8 cellular contexts compared by ENCODE assay signal in genomic region chr6:35297541-35298481, GRCh38. TPM values are rescaled to one million over a fixed set of nuclear protein-coding genes. Genes with fewer than 3 reads are reported as not detected.
DNase-seq lines count a peak whose midpoint lies in the region; ATAC-seq and TF ChIP-seq lines count a peak whose summit lies in the region.

Gene DEF6, plus strand, starts transcription at chr6:35297818. Its CDS starts 39 bp downstream, at chr6:35297857.

- peak; percentile 61 for TF ChIP-seq RAD21 in neural cell (conservative IDR thresholded peaks at IDR 0.05)

- H3K9ac ChIP-seq in neural cell (ENCODE audit: low read length): no peak within 1 kb of the TSS

- H3K4me2 ChIP-seq in neural cell (ENCODE audit: low read length): no peak within 1 kb of the TSS

- WGBS in stomach, 5 donors: 8 to 17% (median 15%) methylated on average over 34 to 36 of the region's 36 CpGs

- peaks cover 12 to 60% (median 38%) of the 10 kb centered on the region in 4 donors for H3K4me1 ChIP-seq in stomach

- no peak for TF ChIP-seq EP300 in neural cell (conservative IDR thresholded peaks at IDR 0.05; ENCODE audit: poor library complexity, severe bottlenecking)
- no peak for TF ChIP-seq EP300 in stomach (IDR thresholded peaks at IDR 0.05)

- H4K20me1 ChIP-seq in neural cell (ENCODE audit: insufficient read depth): no peaks in the 10 kb centered on the region

- TF ChIP-seq POLR2A in stomach (IDR thresholded peaks at IDR 0.05): no peak

- no peaks in the 10 kb centered on the region for H3F3A ChIP-seq in neural cell (ENCODE audit: insufficient read depth, low read length, poor library complexity, severe bottlenecking)

- H3K4me1 Mint-ChIP-seq in activated T-cell treated with anti-CD3 and anti-CD28 coated beads, Interleukin-2, amount 50 U/mL, for 4 hours (ENCODE audit: low read depth): peaks cover 50% of the 10 kb centered on the region

- TF ChIP-seq CTCF in fibroblast of mammary gland (conservative IDR thresholded peaks at IDR 0.05; ENCODE audit: control insufficient read depth, insufficient read depth, low read depth, low read length) (peak; percentile 53), neural cell (IDR thresholded peaks at IDR 0.05; ENCODE audit: poor library complexity, severe bottlenecking) (peak; percentile 54), stomach (IDR thresholded peaks at IDR 0.05) (peak in 5 of 7 experiments; percentile 54 to 96 (median 76))

- peak; percentile 58 for ATAC-seq in GM21367 (IDR thresholded peaks at IDR 0.05; ENCODE audit: unreplicated experiment)
- peak; percentile 87 to 91 for ATAC-seq in activated T-cell treated with anti-CD3 and anti-CD28 coated beads, Interleukin-2, amount 50 U/mL, for 4 hours

- H3K27me3 ChIP-seq in neural cell (ENCODE audit: insufficient read depth, low read depth, low read length) (no peaks in the 10 kb centered on the region), stomach (no peaks in the 10 kb centered on the region)

- DNase-seq in D341Med (ENCODE audit: low spot score) (peak; percentile 64), HuH-7 (ENCODE audit: low spot score) (peak; percentile 87), OCI-M2 (lab: John Stamatoyannopoulos, UW; ENCODE audit: unreplicated experiment) (peak; percentile 74), fibroblast of mammary gland (ENCODE audit: low read depth) (peak; percentile 73), stomach (peak; percentile 92)
- DNase-seq in activated T-cell treated with anti-CD3 and anti-CD28 coated beads, Interleukin-2, amount 50 U/mL, for 4 hours: peak; percentile 85

- no peak within 1 kb of the TSS for H2AFZ ChIP-seq in neural cell (ENCODE audit: low read depth, low read length)

- H3K27me3 Mint-ChIP-seq in activated T-cell treated with anti-CD3 and anti-CD28 coated beads, Interleukin-2, amount 50 U/mL, for 4 hours (ENCODE audit: low read depth): no peaks in the 10 kb centered on the region

- no peaks in the 10 kb centered on the region for H3K9me3 Mint-ChIP-seq in activated T-cell treated with anti-CD3 and anti-CD28 coated beads, Interleukin-2, amount 50 U/mL, for 4 hours

- H3K4me3 ChIP-seq in fibroblast of mammary gland (ENCODE audit: control insufficient read depth, low read depth, low read length): peak within 1 kb of the TSS; percentile 21
- H3K4me3 ChIP-seq in neural cell (ENCODE audit: low read length): no peak within 1 kb of the TSS
- H3K4me3 ChIP-seq in stomach: peak within 1 kb of the TSS; percentile 47 to 56 (median 52)

- intact Hi-C loops in stomach (cut with DNase I; ENCODE audit: low total_unique reads): loop anchor here (5.0 kb wide), 1 partner anchor 154 kb away; the partner anchor contains the start of gene FANCE

- peak within 1 kb of the TSS; percentile 85 for H3K4me3 Mint-ChIP-seq in activated T-cell treated with anti-CD3 and anti-CD28 coated beads, Interleukin-2, amount 50 U/mL, for 4 hours

- H3K36me3 ChIP-seq in neural cell (ENCODE audit: insufficient read depth, low read length) (no peaks in the 10 kb centered on the region), stomach (peaks cover 16 to 39% (median 32%) of the 10 kb centered on the region in 4 donors)

- H3K27ac ChIP-seq in neural cell (ENCODE audit: low read length) (no peak within 1 kb of the TSS), stomach (peak within 1 kb of the TSS; percentile 81 to 90 (median 82))

- H3K36me3 Mint-ChIP-seq in activated T-cell treated with anti-CD3 and anti-CD28 coated beads, Interleukin-2, amount 50 U/mL, for 4 hours (ENCODE audit: insufficient read depth): peaks cover 6% of the 10 kb centered on the region

- H3K9me3 ChIP-seq in neural cell (ENCODE audit: low read length) (no peaks in the 10 kb centered on the region), stomach (no peaks in the 10 kb centered on the region)

- H3K79me2 ChIP-seq in neural cell (replicated peaks; ENCODE audit: insufficient read depth, low read length): no peaks in the 10 kb centered on the region

- no peaks in the 10 kb centered on the region for H3K9me2 ChIP-seq in neural cell (ENCODE audit: insufficient read depth, low read length)

TF ChIP-seq in neural cell, 6 proteins besides CTCF, POLR2A, EP300 and RAD21:
- no peak for TF ChIP-seq MXI1 (conservative IDR thresholded peaks at IDR 0.05; ENCODE audit: poor library complexity, severe bottlenecking)
- peak; percentile 51 for TF ChIP-seq SMC3 (conservative IDR thresholded peaks at IDR 0.05; ENCODE audit: poor library complexity)
- no peak for TF ChIP-seq TAF1 (IDR thresholded peaks at IDR 0.05; ENCODE audit: low read depth)

RNA-seq across cellular contexts. Expression of gene DEF6, which starts in this region (rescaled TPM):
- 10 to 100 TPM; 63.0 to 72.7 (median 68.9) TPM for total RNA-seq in activated T-cell treated with anti-CD3 and anti-CD28 coated beads, Interleukin-2, amount 50 U/mL, for 4 hours
- 0.48 and 1.3 TPM in 2 replicates for polyA plus RNA-seq in neural cell
- polyA minus RNA-seq in neural cell: 0.35 and 0.49 TPM in 2 replicates
- total RNA-seq in stomach: 10 to 100 TPM in 4 of 5 donors, 1 to 10 TPM in 1; 4.9 to 35.3 (median 14.9) TPM
- polyA plus RNA-seq in stomach: 10 to 100 TPM; 15.2 to 32.8 (median 17.7) TPM
